In genomic region chr16:49019826-49020401, GRCh38 we compare ENCODE assay signal across 16 cellular contexts.
DNase-seq lines count a peak whose midpoint lies in the region; ATAC-seq and TF ChIP-seq lines count a peak whose summit lies in the region.
"Had no signal": no experiment of that assay in that cellular context is flagged by ENCODE, and none has a peak within 500 bp of the region (broad histone marks: within the 10 kb centered on the region; RNA-seq: fewer than 3 reads in every experiment).

No MANE protein-coding gene starts in this region.

- H2BK15ac ChIP-seq in mesenchymal stem cell (ENCODE audit: low read depth, poor library complexity, severe bottlenecking) = no peak overlapping the region

- no peaks in the 10 kb centered on the region for H3F3A ChIP-seq in PC-3 (ENCODE audit: low read length, unreplicated experiment)

- H2BK5ac ChIP-seq in mesenchymal stem cell (ENCODE audit: low read depth, low read length, poor library complexity, severe bottlenecking) = no peak overlapping the region

- H3K27ac ChIP-seq in PC-3 (ENCODE audit: low read length) (no peak overlapping the region), mesenchymal stem cell (ENCODE audit: low read length, poor library complexity, severe bottlenecking) (no peak overlapping the region)
- H3K27ac ChIP-seq: tibial artery had no signal

- intact Hi-C loops in PC-3 (cut with micrococcal nuclease) = no loop called here

- BruUV-seq in PC-3 (replicated peaks; lab: Mats Ljungman, UMichigan) = no TSS peak

- H3K9me3 ChIP-seq in PC-3 (ENCODE audit: low read length) (no peaks in the 10 kb centered on the region), mesenchymal stem cell (ENCODE audit: control insufficient read depth, low read length) (no peaks in the 10 kb centered on the region)
- H3K9me3 ChIP-seq: tibial artery had no signal

- peak; percentile 0 for DNase-seq in NCI-H345 (lab: John Stamatoyannopoulos, UW)
- no peak for DNase-seq in NCI-H345 treated with DMSO at 0.1 percent for 48 hours (lab: John Stamatoyannopoulos, UW; ENCODE audit: unreplicated experiment)
- DNase-seq in PC-3 = peak; percentile 13
- no peak for DNase-seq in glutamatergic neuron
- no peak for DNase-seq in AML-193 (lab: John Stamatoyannopoulos, UW)
- no peak for DNase-seq in mesenchymal stem cell
- no peak for DNase-seq in activated naive CD8-positive, alpha-beta T cell treated with anti-CD3 and anti-CD28 coated beads for 36 hours
- DNase-seq: activated naive CD4-positive, alpha-beta T cell treated with Interleukin-2 at 50 U/mL for 16 hours; DMS53; hippocampal formation; NCI-H2081 treated with DMSO at 0.1 percent for 48 hours; Right ventricle myocardium superior; stimulated activated CD4-positive, alpha-beta T cell treated with anti-CD3 and anti-CD28 coated beads, Interleukin-15, amount 100 ng/mL, for 24 hours; tibial artery had no signal

- H3K4me1 Mint-ChIP-seq in glutamatergic neuron (ENCODE audit: low read depth, unreplicated experiment) = peaks cover 21% of the 10 kb centered on the region
- no peaks in the 10 kb centered on the region for H3K4me1 Mint-ChIP-seq in activated naive CD8-positive, alpha-beta T cell treated with anti-CD3 and anti-CD28 coated beads for 36 hours
- H3K4me1 Mint-ChIP-seq: central memory CD8-positive, alpha-beta T cell had no signal

- H2AK5ac ChIP-seq in mesenchymal stem cell (ENCODE audit: low read length, severe bottlenecking) = no peak overlapping the region

- CTCF ChIA-PET in PC-3 (lab: Charles Lee) = no interaction called here

- H3K36me3 ChIP-seq in PC-3 (ENCODE audit: low read depth, low read length) = no peaks in the 10 kb centered on the region
- no peaks in the 10 kb centered on the region for H3K36me3 ChIP-seq in mesenchymal stem cell (ENCODE audit: control insufficient read depth in 1 of 2, insufficient read depth in 2 of 2, low read depth in 1 of 2, low read length in 2 of 2)
- H3K36me3 ChIP-seq: tibial artery had no signal

- no peaks in the 10 kb centered on the region for H4K20me1 ChIP-seq in PC-3 (ENCODE audit: low read length)

- H3K9ac ChIP-seq in PC-3 (ENCODE audit: low read length) (no peak overlapping the region), mesenchymal stem cell (ENCODE audit: low read length) (no peak overlapping the region)

- H3K27ac Mint-ChIP-seq in glutamatergic neuron (ENCODE audit: unreplicated experiment) = peak overlapping the region; percentile 93
- H3K27ac Mint-ChIP-seq in activated naive CD8-positive, alpha-beta T cell treated with anti-CD3 and anti-CD28 coated beads for 36 hours = no peak overlapping the region

- H3K18ac ChIP-seq in mesenchymal stem cell (ENCODE audit: low read depth in 1 of 2, low read length in 2 of 2) = no peak overlapping the region

- POLR2A ChIA-PET in PC-3 (lab: Charles Lee; ENCODE audit: unreplicated experiment) = no interaction called here

- H4K8ac ChIP-seq in mesenchymal stem cell (ENCODE audit: low read length) = no peak overlapping the region

- no peak overlapping the region for H3K14ac ChIP-seq in mesenchymal stem cell (ENCODE audit: low read length in 2 of 2)

- H3K23ac ChIP-seq in mesenchymal stem cell (ENCODE audit: low read length in 2 of 2) = no peak overlapping the region

- no peak overlapping the region for H2BK120ac ChIP-seq in mesenchymal stem cell (ENCODE audit: low read depth, low read length)

- H3K4me1 ChIP-seq in PC-3 (ENCODE audit: insufficient read depth, low read length) = peaks cover 47% of the 10 kb centered on the region
- H3K4me1 ChIP-seq in mesenchymal stem cell (ENCODE audit: control insufficient read depth, insufficient read depth, low read depth, low read length) = peaks cover 15% of the 10 kb centered on the region
- H3K4me1 ChIP-seq: tibial artery had no signal

- ATAC-seq in PC-3 (peak; percentile 17), HG02852 (IDR thresholded peaks at IDR 0.05; ENCODE audit: unreplicated experiment) (no peak)

- TF ChIP-seq CTCF in PC-3 (conservative IDR thresholded peaks at IDR 0.05; ENCODE audit: low read depth, low read length) = no peak
- no peak for TF ChIP-seq CTCF in glutamatergic neuron (IDR thresholded peaks at IDR 0.05; ENCODE audit: partially characterized antibody, unreplicated experiment)

- no peaks in the 10 kb centered on the region for H3K36me3 Mint-ChIP-seq in glutamatergic neuron (ENCODE audit: unreplicated experiment)
- no peaks in the 10 kb centered on the region for H3K36me3 Mint-ChIP-seq in activated naive CD8-positive, alpha-beta T cell treated with anti-CD3 and anti-CD28 coated beads for 36 hours

- no peak overlapping the region for H3K4me3 Mint-ChIP-seq in glutamatergic neuron (ENCODE audit: unreplicated experiment)
- no peak overlapping the region for H3K4me3 Mint-ChIP-seq in activated naive CD8-positive, alpha-beta T cell treated with anti-CD3 and anti-CD28 coated beads for 36 hours
- H3K4me3 Mint-ChIP-seq: central memory CD8-positive, alpha-beta T cell had no signal

- H3K27me3 ChIP-seq in PC-3 (ENCODE audit: low read length) (no peaks in the 10 kb centered on the region), mesenchymal stem cell (ENCODE audit: control insufficient read depth in 1 of 2, insufficient read depth in 1 of 2, low read length in 2 of 2) (peaks cover 0 to 37% of the 10 kb centered on the region in 2 experiments)

- no peak overlapping the region for H2BK12ac ChIP-seq in mesenchymal stem cell (ENCODE audit: low read length in 2 of 2)

- 77% methylated on average over 15 of the region's 15 CpGs for WGBS in mesenchymal stem cell

- peaks cover 6% of the 10 kb centered on the region for H3K27me3 Mint-ChIP-seq in glutamatergic neuron (ENCODE audit: unreplicated experiment)
- peaks cover 6% of the 10 kb centered on the region for H3K27me3 Mint-ChIP-seq in activated naive CD8-positive, alpha-beta T cell treated with anti-CD3 and anti-CD28 coated beads for 36 hours
- H3K27me3 Mint-ChIP-seq: central memory CD8-positive, alpha-beta T cell had no signal

- H3K4me3 ChIP-seq in PC-3 (ENCODE audit: low read length) (no peak overlapping the region), mesenchymal stem cell (ENCODE audit: insufficient read depth in 1 of 2, low read depth in 1 of 2, low read length in 2 of 2) (no peak overlapping the region)
- H3K4me3 ChIP-seq: tibial artery had no signal

- H2AFZ ChIP-seq in PC-3 (ENCODE audit: low read length) (no peak overlapping the region; the same call in 1 of the 2 replicates), mesenchymal stem cell (ENCODE audit: low read depth, low read length) (no peak overlapping the region)

- no peaks in the 10 kb centered on the region for H3K79me2 ChIP-seq in PC-3 (ENCODE audit: low read length)

- H3K9me2 ChIP-seq in PC-3 (replicated peaks; ENCODE audit: low read length) = no peaks in the 10 kb centered on the region

- no peak overlapping the region for H3K4ac ChIP-seq in mesenchymal stem cell (ENCODE audit: low read depth in 1 of 2, low read length in 2 of 2)

- H3K79me1 ChIP-seq in mesenchymal stem cell (replicated peaks; ENCODE audit: low read length, poor library complexity, severe bottlenecking) = no peaks in the 10 kb centered on the region

- H3K4me2 ChIP-seq in PC-3 (ENCODE audit: low read length) = 0 out of 2 replicates have a peak overlapping the region, but pooled peaks have one; percentile 20
- H3K4me2 ChIP-seq in mesenchymal stem cell (ENCODE audit: low read length, poor library complexity, severe bottlenecking) = no peak overlapping the region

- peaks cover 7% of the 10 kb centered on the region for H3K9me3 Mint-ChIP-seq in glutamatergic neuron (ENCODE audit: unreplicated experiment)
- H3K9me3 Mint-ChIP-seq in activated naive CD8-positive, alpha-beta T cell treated with anti-CD3 and anti-CD28 coated beads for 36 hours = no peaks in the 10 kb centered on the region

- H4K91ac ChIP-seq in mesenchymal stem cell (ENCODE audit: low read length) = no peak overlapping the region

Comparison
In these comparisons a context has a peak if more than half of its experiments do, and no peak if none do; other contexts are left out.
1. DNase-seq: peak in NCI-H345 (single experiment) and PC-3 (single experiment); none in NCI-H345 treated with DMSO at 0.1 percent for 48 hours (single experiment), glutamatergic neuron (single experiment), AML-193 (0 of 2), mesenchymal stem cell (single experiment) and activated naive CD8-positive, alpha-beta T cell treated with anti-CD3 and anti-CD28 coated beads for 36 hours (single experiment).